ENCODE assay signal across 7 cellular contexts in the genomic region with DNA sequence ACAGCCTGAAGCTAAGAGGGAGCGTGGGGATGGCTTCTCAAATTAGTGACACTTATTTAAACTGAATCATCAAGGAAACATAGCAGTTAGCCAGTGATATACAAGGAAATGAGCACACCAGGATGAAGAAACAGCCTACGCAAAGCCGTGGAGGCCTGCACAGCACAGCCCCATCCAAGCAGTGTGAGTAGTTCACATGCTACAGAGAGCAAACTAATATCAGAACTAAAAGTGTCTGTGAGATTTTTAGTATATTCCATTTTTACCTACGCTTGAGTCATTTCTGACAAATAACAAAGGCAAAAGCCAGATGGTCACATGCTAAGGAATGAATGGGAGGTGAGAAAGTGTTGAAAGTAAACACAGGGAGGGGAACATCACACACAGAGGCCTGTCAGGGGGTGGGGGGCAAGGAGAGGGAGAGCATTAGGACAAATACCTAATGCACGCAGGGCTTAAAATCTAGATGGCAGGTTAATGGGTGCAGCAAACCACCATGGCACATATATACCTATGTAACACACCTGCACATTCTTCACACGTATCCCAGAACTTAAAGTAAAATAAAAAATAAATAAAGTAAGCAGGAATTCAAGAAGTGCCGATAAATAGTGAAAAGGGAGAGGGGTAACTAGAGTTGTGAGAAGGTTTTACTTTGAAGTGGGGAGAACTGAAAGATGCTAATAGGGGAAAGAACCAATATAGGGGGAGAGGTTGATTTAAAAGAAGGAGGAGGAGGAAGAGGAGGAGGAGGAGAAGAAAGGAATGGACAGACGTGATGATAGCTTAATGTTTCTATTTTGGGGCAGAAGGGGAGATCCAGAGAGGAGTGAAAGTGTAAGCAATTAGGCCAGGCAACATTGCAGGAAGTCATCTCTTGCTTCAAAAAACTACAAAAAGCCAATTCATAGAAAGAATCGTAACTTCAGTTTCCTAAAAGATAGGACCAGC.
DNase-seq lines count a peak whose midpoint lies in the region; ATAC-seq and TF ChIP-seq lines count a peak whose summit lies in the region.

No MANE protein-coding gene starts in this region.

- no peak overlapping the region for H3K4me3 ChIP-seq in body of pancreas

- peak overlapping the region; percentile 79 for H3K27ac Mint-ChIP-seq in activated CD8-positive, alpha-beta memory T cell treated with anti-CD3 and anti-CD28 coated beads, Interleukin-2, amount 10 ng/mL, durations not matched to agents 7 days and 5 days

- H3K27ac ChIP-seq in substantia nigra (ENCODE audit: low read depth, low read length, poor library complexity, severe bottlenecking) (no peak overlapping the region), body of pancreas (no peak overlapping the region)

- CTCF ChIA-PET in activated CD8-positive, alpha-beta memory T cell treated with anti-CD3 and anti-CD28 coated beads, Interleukin-2, amount 10 ng/mL, durations not matched to agents 7 days and 5 days (lab: Charles Lee), result no interaction called here

- ATAC-seq in GM19452 (IDR thresholded peaks at IDR 0.05; ENCODE audit: unreplicated experiment) (peak; percentile 81), HG03095 (IDR thresholded peaks at IDR 0.05; ENCODE audit: unreplicated experiment) (peak; percentile 93), body of pancreas (no peak)
- ATAC-seq in activated CD8-positive, alpha-beta memory T cell treated with anti-CD3 and anti-CD28 coated beads, Interleukin-2, amount 10 ng/mL, durations not matched to agents 7 days and 5 days, result peak; percentile 86

- no peaks in the 10 kb centered on the region for H3K9me3 Mint-ChIP-seq in activated CD8-positive, alpha-beta memory T cell treated with anti-CD3 and anti-CD28 coated beads, Interleukin-2, amount 10 ng/mL, durations not matched to agents 7 days and 5 days (ENCODE audit: low read depth)

- H3K4me1 Mint-ChIP-seq in activated CD8-positive, alpha-beta memory T cell treated with anti-CD3 and anti-CD28 coated beads, Interleukin-2, amount 10 ng/mL, durations not matched to agents 7 days and 5 days, result peaks cover 24% of the 10 kb centered on the region

- H3K36me3 ChIP-seq in body of pancreas (replicated peaks in 1 of 2; ENCODE audit: insufficient read depth in 1 of 2, low read depth in 2 of 2), result no peaks in the 10 kb centered on the region

- H3K4me1 ChIP-seq in body of pancreas, result no peaks in the 10 kb centered on the region

- WGBS in body of pancreas, 2 donors, result 72 to 78% methylated on average over 9 of the region's 9 CpGs

- intact Hi-C loops in body of pancreas (cut with DNase I), result no loop called here

- no peaks in the 10 kb centered on the region for H3K9me3 ChIP-seq in body of pancreas

- H3K27me3 Mint-ChIP-seq in activated CD8-positive, alpha-beta memory T cell treated with anti-CD3 and anti-CD28 coated beads, Interleukin-2, amount 10 ng/mL, durations not matched to agents 7 days and 5 days, result no peaks in the 10 kb centered on the region

- no peak for TF ChIP-seq CTCF in body of pancreas (IDR thresholded peaks at IDR 0.05)

- TF ChIP-seq POLR2A in body of pancreas (IDR thresholded peaks at IDR 0.05), result no peak

- peak; percentile 61 for DNase-seq in activated CD8-positive, alpha-beta memory T cell treated with anti-CD3 and anti-CD28 coated beads, Interleukin-2, amount 10 ng/mL, durations not matched to agents 7 days and 5 days
- DNase-seq in stimulated activated CD4-positive, alpha-beta T cell treated with anti-CD3 and anti-CD28 coated beads, Interleukin-4, amount 100 ng/mL, for 4 hours, result peak; percentile 27 to 46
- DNase-seq in substantia nigra (lab: John Stamatoyannopoulos, UW) (no peak), NCI-H2029 treated with DMSO at 0.1 percent for 48 hours (lab: John Stamatoyannopoulos, UW) (no peak), body of pancreas (no peak)

- H3K36me3 Mint-ChIP-seq in activated CD8-positive, alpha-beta memory T cell treated with anti-CD3 and anti-CD28 coated beads, Interleukin-2, amount 10 ng/mL, durations not matched to agents 7 days and 5 days, result peaks cover 1% of the 10 kb centered on the region

- no peaks in the 10 kb centered on the region for H3K27me3 ChIP-seq in body of pancreas

- H3K4me3 Mint-ChIP-seq in activated CD8-positive, alpha-beta memory T cell treated with anti-CD3 and anti-CD28 coated beads, Interleukin-2, amount 10 ng/mL, durations not matched to agents 7 days and 5 days, result peak overlapping the region; percentile 73

Comparison
In these comparisons a context has a peak if more than half of its experiments do, and no peak if none do; other contexts are left out.
1. DNase-seq: peak in activated CD8-positive, alpha-beta memory T cell treated with anti-CD3 and anti-CD28 coated beads, Interleukin-2, amount 10 ng/mL, durations not matched to agents 7 days and 5 days (single experiment) and stimulated activated CD4-positive, alpha-beta T cell treated with anti-CD3 and anti-CD28 coated beads, Interleukin-4, amount 100 ng/mL, for 4 hours (2 of 2); none in substantia nigra (0 of 49), NCI-H2029 treated with DMSO at 0.1 percent for 48 hours (single experiment) and body of pancreas (0 of 4).